14 cellular contexts compared by ENCODE assay signal in genomic region chr2:23662941-23663729, GRCh38.
DNase-seq lines count a peak whose midpoint lies in the region; ATAC-seq, FAIRE-seq and TF ChIP-seq lines count a peak whose summit lies in the region.
"Had no signal": no experiment of that assay in that cellular context is flagged by ENCODE, and none has a peak within 500 bp of the region (broad histone marks: within the 10 kb centered on the region; RNA-seq: fewer than 3 reads in every experiment).

No MANE protein-coding gene starts in this region.

- no peak overlapping the region for H4K91ac ChIP-seq in H9 (ENCODE audit: insufficient read length, low read depth, low read length)

- H3K9ac ChIP-seq in keratinocyte (ENCODE audit: control insufficient read depth, extremely low read depth, insufficient read depth, low read length) (no peak overlapping the region), H9 (ENCODE audit: extremely low read depth, insufficient read length, low read length) (no peak overlapping the region)

- H3K23me2 ChIP-seq in H9 (ENCODE audit: insufficient read length, low read depth, low read length, poor library complexity, severe bottlenecking), result no peaks in the 10 kb centered on the region

- no peaks in the 10 kb centered on the region; a peak in 1 of 5 replicates for H3K9me3 Mint-ChIP-seq in H9
- no peaks in the 10 kb centered on the region for H3K9me3 Mint-ChIP-seq in natural killer cell
- H3K9me3 Mint-ChIP-seq: activated naive CD8-positive, alpha-beta T cell treated with anti-CD3 and anti-CD28 coated beads for 36 hours had no signal

- dilution Hi-C loops in keratinocyte (cut with MboI; ENCODE audit: extremely low pct_ligation_motif_present, low sequenced_read_pairs), result no loop called here

- H3K4me1 ChIP-seq in keratinocyte (ENCODE audit: control insufficient read depth, extremely low read depth, insufficient read depth, low read length) (peaks cover 4% of the 10 kb centered on the region), suprapubic skin (peaks cover 19% of the 10 kb centered on the region), H9 (ENCODE audit: insufficient read depth, low read length) (no peaks in the 10 kb centered on the region)

- H3K27me3 ChIP-seq in H7 (ENCODE audit: control insufficient read depth, insufficient read depth, low read length) (no peaks in the 10 kb centered on the region), keratinocyte (ENCODE audit: control insufficient read depth, extremely low read depth, insufficient read depth, low read length) (peaks cover 10% of the 10 kb centered on the region), suprapubic skin (no peaks in the 10 kb centered on the region), H9 (ENCODE audit: insufficient read depth, low read length) (no peaks in the 10 kb centered on the region)

- no peak overlapping the region for H3K23ac ChIP-seq in H9 (ENCODE audit: insufficient read length, low read depth, low read length)

- WGBS in suprapubic skin, result 16% methylated on average over 42 of the region's 43 CpGs
- WGBS in lower leg skin, 2 donors, result 15 to 25% methylated on average over 40 to 43 of the region's 43 CpGs
- no CpG with 5 or more reads among the region's 43 CpGs for WGBS in H9 (ENCODE audit: extremely low coverage, insufficient read length, low lambda C conversion rate)

- no peak for TF ChIP-seq EP300 in suprapubic skin (IDR thresholded peaks at IDR 0.05)

- H3K27me3 Mint-ChIP-seq in H9 (ENCODE audit: low read depth), result peaks cover 2% of the 10 kb centered on the region
- H3K27me3 Mint-ChIP-seq in natural killer cell (ENCODE audit: low read depth in 2 of 2), result peaks cover 9 to 13% of the 10 kb centered on the region in 2 donors

- TF ChIP-seq POLR2A in suprapubic skin (IDR thresholded peaks at IDR 0.05), result no peak
- no peak for TF ChIP-seq POLR2A in lower leg skin (IDR thresholded peaks at IDR 0.05)

- H3K27ac ChIP-seq in keratinocyte (ENCODE audit: control insufficient read depth, insufficient read depth, low read length), result no peak overlapping the region
- H3K27ac ChIP-seq in suprapubic skin, result no peak overlapping the region
- H3K27ac ChIP-seq in H9 (ENCODE audit: insufficient read length, low read depth, low read length), result no peak overlapping the region

- H2BK12ac ChIP-seq in H9 (ENCODE audit: insufficient read length, low read depth, low read length), result no peak overlapping the region

- H3K18ac ChIP-seq in H9 (ENCODE audit: insufficient read length, low read depth, low read length), result no peak overlapping the region

- H3K27ac Mint-ChIP-seq in H9, result no peak overlapping the region; a peak in 1 of 7 replicates
- no peak overlapping the region for H3K27ac Mint-ChIP-seq in natural killer cell
- H3K27ac Mint-ChIP-seq: activated naive CD8-positive, alpha-beta T cell treated with anti-CD3 and anti-CD28 coated beads for 36 hours had no signal

- no peaks in the 10 kb centered on the region for H4K20me1 ChIP-seq in keratinocyte (ENCODE audit: control insufficient read depth, extremely low read depth, insufficient read depth, low read length)
- no peaks in the 10 kb centered on the region for H4K20me1 ChIP-seq in H9 (ENCODE audit: control insufficient read depth, insufficient read depth, insufficient read length)

- no peak overlapping the region; the same call in 1 of the 2 replicates for H2BK15ac ChIP-seq in H9 (ENCODE audit: low read depth, low read length)

- H3K4me2 ChIP-seq in keratinocyte (ENCODE audit: control insufficient read depth, extremely low read depth, insufficient read depth, low read depth, low read length) (peak overlapping the region; percentile 60), H9 (ENCODE audit: insufficient read depth, insufficient read length, low read length) (no peak overlapping the region)

- H3K4ac ChIP-seq in H9 (ENCODE audit: low read depth, low read length), result no peak overlapping the region

- no peak overlapping the region for H3T11ph ChIP-seq in H9 (ENCODE audit: low read length)

- H3K4me3 Mint-ChIP-seq in H9 (no peak overlapping the region), natural killer cell (no peak overlapping the region)
- H3K4me3 Mint-ChIP-seq: activated naive CD8-positive, alpha-beta T cell treated with anti-CD3 and anti-CD28 coated beads for 36 hours had no signal

- no peak overlapping the region for H2AK5ac ChIP-seq in H9 (ENCODE audit: insufficient read length, low read length)

- no peak for ATAC-seq in natural killer cell
- ATAC-seq: activated CD4-positive, CD25-positive, alpha-beta regulatory T cell treated with anti-CD3 and anti-CD28 coated beads, Interleukin-2, amount 50 U/mL, for 24 hours had no signal

- H3K9me3 ChIP-seq in keratinocyte (ENCODE audit: control insufficient read depth, low read depth, low read length) (no peaks in the 10 kb centered on the region), suprapubic skin (no peaks in the 10 kb centered on the region), H9 (ENCODE audit: control insufficient read depth, low read depth, low read length) (no peaks in the 10 kb centered on the region)

- H2BK120ac ChIP-seq in H9 (ENCODE audit: low read depth, low read length, poor library complexity, severe bottlenecking), result no peak overlapping the region

- H2BK5ac ChIP-seq in H9 (ENCODE audit: insufficient read length, low read length), result no peak overlapping the region

- H3K79me2 ChIP-seq in keratinocyte (ENCODE audit: control insufficient read depth, insufficient read depth, low read length) (no peaks in the 10 kb centered on the region), H9 (ENCODE audit: insufficient read depth, low read length) (no peaks in the 10 kb centered on the region)

- no peak overlapping the region for H4K8ac ChIP-seq in H9 (replicated peaks; ENCODE audit: insufficient read length, low read depth, low read length)

- H2BK20ac ChIP-seq in H9 (ENCODE audit: low read depth, low read length, poor library complexity, severe bottlenecking), result no peak overlapping the region

- no peak overlapping the region; the same call in 1 of the 2 replicates for H3K14ac ChIP-seq in H9 (ENCODE audit: insufficient read depth, low read length)

- no peaks in the 10 kb centered on the region for H3K36me3 ChIP-seq in H7 (replicated peaks; ENCODE audit: control insufficient read depth, insufficient read depth, low read length)
- no peaks in the 10 kb centered on the region for H3K36me3 ChIP-seq in keratinocyte (ENCODE audit: control insufficient read depth in 2 of 2, extremely low read depth in 1 of 2, insufficient read depth in 2 of 2, low read length in 2 of 2)
- H3K36me3 ChIP-seq in suprapubic skin, result peaks cover 4% of the 10 kb centered on the region

- intact Hi-C loops in lower leg skin (cut with DNase I; ENCODE audit: low total_unique reads) (no loop called here), natural killer cell (cut with micrococcal nuclease) (no loop called here)

- no peak overlapping the region for H3K56ac ChIP-seq in H9 (ENCODE audit: insufficient read length, low read depth, low read length)

- no peak overlapping the region for H4K5ac ChIP-seq in H9 (ENCODE audit: insufficient read length, low read depth, low read length)

- no peaks in the 10 kb centered on the region for H3K79me1 ChIP-seq in H9 (ENCODE audit: insufficient read depth, low read depth, low read length, poor library complexity, severe bottlenecking)

- DNase-seq in H7 (peak; percentile 83), dermis blood vessel endothelial cell (peak; percentile 33), keratinocyte (ENCODE audit: low read depth, low spot score) (no peak), suprapubic skin (ENCODE audit: low spot score in 2 of 2) (no peak), lower leg skin (ENCODE audit: low spot score in 2 of 2) (no peak), HTR-8/SVneo (ENCODE audit: insufficient read length, low spot score) (no peak), H9 (no peak), natural killer cell (no peak)
- DNase-seq: activated naive CD8-positive, alpha-beta T cell treated with anti-CD3 and anti-CD28 coated beads for 36 hours; DMS79; NCI-H187; stimulated activated CD4-positive, alpha-beta T cell treated with anti-CD3 and anti-CD28 coated beads, Interleukin-4, amount 100 ng/mL, for 24 hours had no signal

- FAIRE-seq in keratinocyte (lab: Jason Lieb, UNC) (no peak), HTR-8/SVneo (lab: Jason Lieb, UNC) (no peak)
- FAIRE-seq: urothelium cell line had no signal

- no peaks in the 10 kb centered on the region for H3K9me1 ChIP-seq in keratinocyte (ENCODE audit: control insufficient read depth, extremely low read depth, insufficient read depth, low read length)

- H3K36me3 Mint-ChIP-seq in H9 (ENCODE audit: insufficient read depth in 1 of 3, low read depth in 3 of 3), result peaks cover 0 to 1% (median 0%) of the 10 kb centered on the region in 3 experiments; a peak in 1 of 7 replicates
- H3K36me3 Mint-ChIP-seq in natural killer cell, result no peaks in the 10 kb centered on the region
- H3K36me3 Mint-ChIP-seq: activated naive CD8-positive, alpha-beta T cell treated with anti-CD3 and anti-CD28 coated beads for 36 hours had no signal

- no peaks in the 10 kb centered on the region for H3K4me1 Mint-ChIP-seq in H9
- H3K4me1 Mint-ChIP-seq in natural killer cell, result peaks cover 0 to 10% of the 10 kb centered on the region in 2 donors

- H3K4me3 ChIP-seq in H7 (ENCODE audit: insufficient read depth, low read depth, low read length) (peak overlapping the region; percentile 5; the same call in 1 of the 2 replicates), keratinocyte (ENCODE audit: control insufficient read depth in 2 of 3, extremely low read depth in 1 of 3, insufficient read depth in 2 of 3, low read depth in 1 of 3, low read length in 3 of 3) (peak overlapping the region in 2 of 3 experiments; percentile 14 to 43), suprapubic skin (peak overlapping the region; percentile 43), lower leg skin (ENCODE audit: low read depth, poor library complexity, severe bottlenecking) (no peak overlapping the region)

- H2AFZ ChIP-seq in keratinocyte (ENCODE audit: control insufficient read depth, low read length), result no peak overlapping the region
- no peak overlapping the region for H2AFZ ChIP-seq in H9 (ENCODE audit: low read length)

- TF ChIP-seq CTCF in keratinocyte (optimal IDR thresholded peaks at IDR 0.05 in 1 of 3, IDR thresholded peaks at IDR 0.05 in 1 of 3, conservative IDR thresholded peaks at IDR 0.05 in 1 of 3; ENCODE audit: extremely low read depth in 1 of 3, insufficient read depth in 2 of 3, low read length in 3 of 3) (no peak), suprapubic skin (IDR thresholded peaks at IDR 0.05) (no peak), lower leg skin (IDR thresholded peaks at IDR 0.05) (no peak), H9 (conservative IDR thresholded peaks at IDR 0.05) (no peak), natural killer cell (IDR thresholded peaks at IDR 0.05) (no peak)

Comparison
In these comparisons a context has a peak if more than half of its experiments do, and no peak if none do; other contexts are left out.
1. DNase-seq: peak in H7 (single experiment) and dermis blood vessel endothelial cell (single experiment); none in keratinocyte (single experiment), suprapubic skin (0 of 2), lower leg skin (0 of 2), HTR-8/SVneo (single experiment), H9 (single experiment) and natural killer cell (single experiment).